8 cellular contexts compared by ENCODE assay signal in the genomic region with DNA sequence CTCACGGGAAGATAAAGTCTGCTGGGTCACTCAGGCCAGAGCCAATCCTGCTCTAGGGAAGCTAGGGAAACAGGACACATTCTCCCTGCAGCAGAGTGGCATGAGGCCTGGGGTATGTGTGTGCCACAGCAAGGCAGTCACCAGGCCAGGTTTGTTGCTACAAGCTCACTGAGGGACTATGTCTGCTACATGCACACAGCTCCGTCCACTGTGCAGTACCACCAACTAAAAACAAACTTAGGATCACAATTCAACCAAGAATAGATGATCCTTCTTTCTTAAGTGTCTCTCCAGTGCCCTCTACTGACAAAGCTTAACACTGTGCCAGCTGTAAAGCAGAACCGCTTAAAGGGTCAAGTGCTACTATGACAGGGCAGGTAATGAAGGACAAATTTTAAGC.
DNase-seq lines count a peak whose midpoint lies in the region; ATAC-seq and TF ChIP-seq lines count a peak whose summit lies in the region.

No MANE protein-coding gene starts in this region.

- H3K4me3 Mint-ChIP-seq in T-helper 2 cell treated with Interferon-gamma antibody and Interleukin-4, amounts not matched to agents 5 μg/mL and 100 μg/mL, for 36 hours: no peak overlapping the region

- no peaks in the 10 kb centered on the region for H3K9me2 ChIP-seq in hepatocyte (replicated peaks; ENCODE audit: insufficient read depth)

- H3K36me3 ChIP-seq in hepatocyte (replicated peaks; ENCODE audit: insufficient read depth, low read depth): no peaks in the 10 kb centered on the region

- no peak overlapping the region for H3K4me3 ChIP-seq in hepatocyte

- no peak overlapping the region for H3K27ac Mint-ChIP-seq in T-helper 2 cell treated with Interferon-gamma antibody and Interleukin-4, amounts not matched to agents 5 μg/mL and 100 μg/mL, for 36 hours

- no peak overlapping the region for H3K4me2 ChIP-seq in hepatocyte

- peaks cover 57% of the 10 kb centered on the region for H3K79me2 ChIP-seq in hepatocyte

- peak in 3 of 5 experiments; percentile 3 to 65 (median 20) for DNase-seq in T-helper 2 cell
- no peak for DNase-seq in T-helper 2 cell treated with Interferon-gamma antibody and Interleukin-4, amounts not matched to agents 5 μg/mL and 100 μg/mL, for 36 hours (ENCODE audit: low spot score)
- DNase-seq in NCI-H2171 (lab: John Stamatoyannopoulos, UW): peak; percentile 15
- peak; percentile 20 for DNase-seq in activated T-cell treated with anti-CD3 and anti-CD28 coated beads, Interleukin-2, amount 50 U/mL, for 1 hour
- peak; percentile 8 for DNase-seq in hepatocyte (ENCODE audit: low spot score)
- DNase-seq in DMS153 (lab: John Stamatoyannopoulos, UW): no peak
- DNase-seq in RWPE1 (ENCODE audit: low spot score): no peak

- H3K4me1 ChIP-seq in hepatocyte (ENCODE audit: insufficient read depth): no peaks in the 10 kb centered on the region

- H3K9me3 Mint-ChIP-seq in T-helper 2 cell treated with Interferon-gamma antibody and Interleukin-4, amounts not matched to agents 5 μg/mL and 100 μg/mL, for 36 hours: peaks cover 4% of the 10 kb centered on the region

- no peaks in the 10 kb centered on the region for H3K27me3 ChIP-seq in hepatocyte

- H3K4me1 Mint-ChIP-seq in T-helper 2 cell treated with Interferon-gamma antibody and Interleukin-4, amounts not matched to agents 5 μg/mL and 100 μg/mL, for 36 hours (ENCODE audit: low read depth): no peaks in the 10 kb centered on the region

- H2AFZ ChIP-seq in hepatocyte: no peak overlapping the region

- no peaks in the 10 kb centered on the region for H3K9me3 ChIP-seq in hepatocyte (ENCODE audit: low read depth)

- peak; percentile 87 for ATAC-seq in HG02623 (IDR thresholded peaks at IDR 0.05; ENCODE audit: unreplicated experiment)

- CTCF ChIA-PET in RWPE1 (lab: Yijun Ruan, JAX): interaction anchor here (0.5 to 0.7 kb wide), 2 partner anchors 76 to 367 kb away, joined by 6 to 7 read pairs; no protein-coding TSS in a partner anchor

- peaks cover 4% of the 10 kb centered on the region for H3K27me3 Mint-ChIP-seq in T-helper 2 cell treated with Interferon-gamma antibody and Interleukin-4, amounts not matched to agents 5 μg/mL and 100 μg/mL, for 36 hours (ENCODE audit: low read depth)

- POLR2A ChIA-PET in RWPE1 (lab: Yijun Ruan, JAX; ENCODE audit: low non-redundant PET): no interaction called here

- 95% methylated on average over 3 of the region's 3 CpGs for WGBS in hepatocyte (ENCODE audit: low lambda C conversion rate, missing lambda C conversion rate)

- H4K20me1 ChIP-seq in hepatocyte (ENCODE audit: insufficient read depth, poor library complexity, severe bottlenecking): peaks cover 13% of the 10 kb centered on the region

- TF ChIP-seq CTCF in hepatocyte (IDR thresholded peaks at IDR 0.05; ENCODE audit: poor library complexity) (peak; percentile 21), RWPE1 (conservative IDR thresholded peaks at IDR 0.05; ENCODE audit: low read depth) (no peak)

- H3K27ac ChIP-seq in hepatocyte (no peak overlapping the region), RWPE1 (no peak overlapping the region)

- H3K36me3 Mint-ChIP-seq in T-helper 2 cell treated with Interferon-gamma antibody and Interleukin-4, amounts not matched to agents 5 μg/mL and 100 μg/mL, for 36 hours (ENCODE audit: low read depth): no peaks in the 10 kb centered on the region

Comparison
In these comparisons a context has a peak if more than half of its experiments do, and no peak if none do; other contexts are left out.
1. DNase-seq: peak in T-helper 2 cell (3 of 5), NCI-H2171 (single experiment), activated T-cell treated with anti-CD3 and anti-CD28 coated beads, Interleukin-2, amount 50 U/mL, for 1 hour (single experiment) and hepatocyte (single experiment); none in T-helper 2 cell treated with Interferon-gamma antibody and Interleukin-4, amounts not matched to agents 5 μg/mL and 100 μg/mL, for 36 hours (single experiment), DMS153 (single experiment) and RWPE1 (single experiment).